11 cellular contexts compared by ENCODE assay signal in the genomic region with DNA sequence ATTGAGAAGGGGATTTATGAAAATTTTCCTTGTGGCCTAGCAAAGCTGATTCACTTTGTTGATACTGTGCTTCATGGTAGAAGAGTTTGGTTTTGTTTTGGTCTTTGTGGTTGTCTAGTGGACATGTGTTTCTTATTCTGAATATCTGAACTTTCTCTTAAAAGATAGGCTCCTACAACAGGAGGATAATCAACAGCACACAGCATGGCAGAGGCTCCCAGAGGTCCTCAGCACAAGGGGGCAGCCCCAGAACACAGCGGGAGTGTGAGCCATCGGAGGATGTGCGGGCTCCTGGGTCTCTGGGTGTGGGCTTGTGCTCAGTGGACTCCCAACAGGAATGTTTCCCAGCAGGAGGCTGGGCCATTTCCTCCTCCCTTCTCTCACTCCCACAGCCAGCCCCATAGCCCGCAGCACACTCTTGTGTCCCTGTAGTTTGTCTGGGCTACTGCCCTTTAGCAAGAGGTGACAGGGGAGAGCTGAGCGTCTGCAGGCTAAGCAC.
DNase-seq lines count a peak whose midpoint lies in the region; ATAC-seq and TF ChIP-seq lines count a peak whose summit lies in the region.
"Had no signal": no experiment of that assay in that cellular context is flagged by ENCODE, and none has a peak within 500 bp of the region (broad histone marks: within the 10 kb centered on the region; RNA-seq: fewer than 3 reads in every experiment).

No MANE protein-coding gene starts in this region.

- WGBS in GM23248 (ENCODE audit: low coverage in 1 of 2, low lambda C conversion rate in 2 of 2, missing lambda C conversion rate in 2 of 2), 2 experiments, result 29 to 37% methylated on average over 5 of the region's 5 CpGs
- WGBS in smooth muscle cell (ENCODE audit: low lambda C conversion rate), result 27% methylated on average over 5 of the region's 5 CpGs

- DNase-seq in GM23248, result peak; percentile 63
- DNase-seq in activated CD8-positive, alpha-beta T cell treated with anti-CD3 and anti-CD28 coated beads for 36 hours, result no peak
- DNase-seq in cardiac muscle cell (ENCODE audit: low read depth in 1 of 2, low spot score in 1 of 2), result peak; percentile 35 to 71
- DNase-seq in smooth muscle cell (lab: John Stamatoyannopoulos, UW; ENCODE audit: unreplicated experiment), result no peak
- DNase-seq in colonic mucosa, result no peak
- DNase-seq in stimulated activated CD4-positive, alpha-beta T cell treated with anti-CD3 and anti-CD28 coated beads, Interleukin-4, amount 100 ng/mL, for 4 hours, result no peak
- DNase-seq: activated gamma-delta T cell, GOT3, Kasumi-1 had no signal

- H4K20me1 ChIP-seq in GM23248 (ENCODE audit: insufficient read depth), result no peaks in the 10 kb centered on the region
- H4K20me1 ChIP-seq in smooth muscle cell (ENCODE audit: low read depth), result peaks cover 78% of the 10 kb centered on the region

- H3K4me3 Mint-ChIP-seq in activated CD8-positive, alpha-beta T cell treated with anti-CD3 and anti-CD28 coated beads for 36 hours, result peak overlapping the region; percentile 20

- H3K79me2 ChIP-seq in GM23248 (ENCODE audit: insufficient read depth) (peaks cover 98% of the 10 kb centered on the region), smooth muscle cell (ENCODE audit: low read depth) (no peaks in the 10 kb centered on the region)

- TF ChIP-seq CTCF in activated CD8-positive, alpha-beta T cell treated with anti-CD3 and anti-CD28 coated beads for 36 hours (IDR thresholded peaks at IDR 0.05), result no peak
- TF ChIP-seq CTCF in cardiac muscle cell (IDR thresholded peaks at IDR 0.05; ENCODE audit: low read depth, low read length), result peak; percentile 30
- TF ChIP-seq CTCF in smooth muscle cell (IDR thresholded peaks at IDR 0.05; ENCODE audit: borderline replicate concordance, insufficient read depth, poor library complexity, severe bottlenecking), result no peak
- no peak for TF ChIP-seq CTCF in colonic mucosa (IDR thresholded peaks at IDR 0.05)

- H3K27me3 ChIP-seq in GM23248 (replicated peaks; ENCODE audit: insufficient read depth) (no peaks in the 10 kb centered on the region), cardiac muscle cell (no peaks in the 10 kb centered on the region), smooth muscle cell (ENCODE audit: low read depth) (no peaks in the 10 kb centered on the region), colonic mucosa (no peaks in the 10 kb centered on the region)

- no peaks in the 10 kb centered on the region for H3K9me2 ChIP-seq in GM23248 (ENCODE audit: insufficient read depth)

- in situ Hi-C loops in GM23248 (cut with MboI), result no loop called here

- POLR2A ChIA-PET in activated CD8-positive, alpha-beta T cell treated with anti-CD3 and anti-CD28 coated beads for 36 hours (lab: Charles Lee), result interaction anchor here (0.8 to 1.2 kb wide), 3 partner anchors 16 to 165 kb away, joined by 3 to 5 read pairs (median 3); no protein-coding TSS in a partner anchor

- H3K9me3 ChIP-seq in GM23248 (ENCODE audit: low read depth) (no peaks in the 10 kb centered on the region), cardiac muscle cell (ENCODE audit: low read depth) (no peaks in the 10 kb centered on the region), smooth muscle cell (replicated peaks; ENCODE audit: low read depth) (no peaks in the 10 kb centered on the region), colonic mucosa (no peaks in the 10 kb centered on the region)

- intact Hi-C loops in activated CD8-positive, alpha-beta T cell treated with anti-CD3 and anti-CD28 coated beads for 36 hours (cut with micrococcal nuclease), result loop anchor here (5.0 kb wide), 1 partner anchor 250 kb away; no protein-coding TSS in a partner anchor
- intact Hi-C loops in colonic mucosa (cut with DNase I), result no loop called here

- no peak overlapping the region for H2AFZ ChIP-seq in GM23248
- H2AFZ ChIP-seq in smooth muscle cell (ENCODE audit: low read depth), result no peak overlapping the region

- H3K9ac ChIP-seq in GM23248, result peak overlapping the region; percentile 42
- H3K9ac ChIP-seq in smooth muscle cell (ENCODE audit: low read depth), result peak overlapping the region; percentile 7
- no peak overlapping the region for H3K9ac ChIP-seq in colonic mucosa (ENCODE audit: low read depth in 2 of 2, low read length in 2 of 2)

- ATAC-seq in activated CD8-positive, alpha-beta T cell treated with anti-CD3 and anti-CD28 coated beads for 36 hours, result no peak
- ATAC-seq in HG02763 (IDR thresholded peaks at IDR 0.05; ENCODE audit: unreplicated experiment) (no peak), GM18868 (IDR thresholded peaks at IDR 0.05; ENCODE audit: unreplicated experiment) (no peak)

- H3K36me3 ChIP-seq in GM23248 (ENCODE audit: low read depth) (peaks cover 71% of the 10 kb centered on the region), cardiac muscle cell (peaks cover 33% of the 10 kb centered on the region), smooth muscle cell (ENCODE audit: low read depth) (peaks cover 12% of the 10 kb centered on the region), colonic mucosa (peaks cover 10% of the 10 kb centered on the region)

- no peaks in the 10 kb centered on the region for H3K9me3 Mint-ChIP-seq in activated CD8-positive, alpha-beta T cell treated with anti-CD3 and anti-CD28 coated beads for 36 hours

- H3K4me2 ChIP-seq in GM23248 (ENCODE audit: unreplicated experiment) (peak overlapping the region; percentile 16), smooth muscle cell (peak overlapping the region; percentile 16)

- H3K27ac ChIP-seq in GM23248, result peak overlapping the region; percentile 82
- no peak overlapping the region for H3K27ac ChIP-seq in cardiac muscle cell
- H3K27ac ChIP-seq in smooth muscle cell (ENCODE audit: low read depth), result peak overlapping the region; percentile 79
- H3K27ac ChIP-seq in colonic mucosa, result no peak overlapping the region

- H3K4me3 ChIP-seq in GM23248 (no peak overlapping the region), cardiac muscle cell (no peak overlapping the region), smooth muscle cell (no peak overlapping the region), colonic mucosa (no peak overlapping the region)

- peaks cover 1% of the 10 kb centered on the region for H3K36me3 Mint-ChIP-seq in activated CD8-positive, alpha-beta T cell treated with anti-CD3 and anti-CD28 coated beads for 36 hours (ENCODE audit: low read depth)

- H3K4me1 Mint-ChIP-seq in activated CD8-positive, alpha-beta T cell treated with anti-CD3 and anti-CD28 coated beads for 36 hours (ENCODE audit: low read depth), result peaks cover 56% of the 10 kb centered on the region

- H3K4me1 ChIP-seq in GM23248 (ENCODE audit: insufficient read depth) (peaks cover 34% of the 10 kb centered on the region), cardiac muscle cell (ENCODE audit: low read depth) (no peaks in the 10 kb centered on the region), smooth muscle cell (ENCODE audit: low read depth) (peaks cover 28% of the 10 kb centered on the region), colonic mucosa (no peaks in the 10 kb centered on the region)

- CTCF ChIA-PET in activated CD8-positive, alpha-beta T cell treated with anti-CD3 and anti-CD28 coated beads for 36 hours (lab: Charles Lee), result interaction anchor here (1.5 kb wide), 1 partner anchor 231 kb away, joined by 5 read pairs; no protein-coding TSS in a partner anchor

- H3F3A ChIP-seq in GM23248 (ENCODE audit: insufficient read depth) (peaks cover 98% of the 10 kb centered on the region), smooth muscle cell (ENCODE audit: low read depth) (peaks cover 38% of the 10 kb centered on the region)

- no peaks in the 10 kb centered on the region for H3K27me3 Mint-ChIP-seq in activated CD8-positive, alpha-beta T cell treated with anti-CD3 and anti-CD28 coated beads for 36 hours

- peak overlapping the region; percentile 98 for H3K27ac Mint-ChIP-seq in activated CD8-positive, alpha-beta T cell treated with anti-CD3 and anti-CD28 coated beads for 36 hours

Comparison
In these comparisons a context has a peak if more than half of its experiments do, and no peak if none do; other contexts are left out.
1. DNase-seq: peak in GM23248 (single experiment) and cardiac muscle cell (2 of 2); none in activated CD8-positive, alpha-beta T cell treated with anti-CD3 and anti-CD28 coated beads for 36 hours (single experiment), smooth muscle cell (single experiment), colonic mucosa (single experiment) and stimulated activated CD4-positive, alpha-beta T cell treated with anti-CD3 and anti-CD28 coated beads, Interleukin-4, amount 100 ng/mL, for 4 hours (0 of 2).
2. H3K27ac ChIP-seq: peak in GM23248 (single experiment) and smooth muscle cell (single experiment); none in cardiac muscle cell (single experiment) and colonic mucosa (single experiment).
3. H3K9ac ChIP-seq: peak in GM23248 (single experiment) and smooth muscle cell (single experiment); none in colonic mucosa (0 of 2).